1 cellular context compared by ENCODE assay signal in genomic region chr20:3203315-3204123, GRCh38.
TF ChIP-seq lines count a peak whose summit lies in the region.

No MANE protein-coding gene starts in this region.

TF ChIP-seq in HepG2, 621 proteins besides CTCF, POLR2A, EP300 and RAD21 (continued from another document and continues in another):
- no peak for TF ChIP-seq ZNF407 (CRISPR knock-in tag; IDR thresholded peaks at IDR 0.05; ENCODE audit: not compliant biosample characterization)
- no peak for TF ChIP-seq ZNF563 (CRISPR knock-in tag; IDR thresholded peaks at IDR 0.05)
- TF ChIP-seq ZNF460 (CRISPR knock-in tag; IDR thresholded peaks at IDR 0.05; ENCODE audit: borderline replicate concordance) = no peak
- no peak for TF ChIP-seq SMARCC2 (IDR thresholded peaks at IDR 0.05)
- no peak for TF ChIP-seq FOXO4 (CRISPR knock-in tag; conservative IDR thresholded peaks at IDR 0.05)
- no peak for TF ChIP-seq TP53 (CRISPR knock-in tag; conservative IDR thresholded peaks at IDR 0.05)
- TF ChIP-seq ARHGAP35 (CRISPR knock-in tag; IDR thresholded peaks at IDR 0.05; ENCODE audit: borderline replicate concordance) = no peak
- no peak for TF ChIP-seq ZNF232 (CRISPR knock-in tag; IDR thresholded peaks at IDR 0.05; ENCODE audit: borderline replicate concordance)
- TF ChIP-seq REST (IDR thresholded peaks at IDR 0.05; ENCODE audit: borderline replicate concordance in 1 of 2, low read depth in 1 of 2, low read length in 2 of 2) = no peak
- TF ChIP-seq ZNF83 (CRISPR knock-in tag; IDR thresholded peaks at IDR 0.05; ENCODE audit: borderline replicate concordance) = 0 out of 2 replicates have a peak, but pooled peaks have one; percentile 22
- TF ChIP-seq SPEN (CRISPR knock-in tag; IDR thresholded peaks at IDR 0.05; ENCODE audit: low read depth) = peak; percentile 81
- peak; percentile 69 for TF ChIP-seq ZNF781 (CRISPR knock-in tag; IDR thresholded peaks at IDR 0.05; ENCODE audit: borderline replicate concordance, not compliant biosample characterization)
- peak; percentile 17; the same call in 1 of the 2 replicates for TF ChIP-seq ZSCAN29 (CRISPR knock-in tag; conservative IDR thresholded peaks at IDR 0.05)
- TF ChIP-seq ZNF230 (CRISPR knock-in tag; IDR thresholded peaks at IDR 0.05) = no peak
- TF ChIP-seq CENPX (CRISPR knock-in tag; IDR thresholded peaks at IDR 0.05) = no peak
- TF ChIP-seq RFX1 (IDR thresholded peaks at IDR 0.05) = no peak
- no peak for TF ChIP-seq ZEB1 (IDR thresholded peaks at IDR 0.05; ENCODE audit: insufficient replicate concordance, low read depth)
- TF ChIP-seq ZNF292 (CRISPR knock-in tag; IDR thresholded peaks at IDR 0.05; ENCODE audit: borderline replicate concordance, low read depth) = no peak; the same call in 1 of the 2 replicates
- no peak for TF ChIP-seq MXD3 (CRISPR knock-in tag; IDR thresholded peaks at IDR 0.05)
- TF ChIP-seq KDM4B (CRISPR knock-in tag; IDR thresholded peaks at IDR 0.05) = peak; percentile 80; the same call in 1 of the 2 replicates
- TF ChIP-seq SP2 (CRISPR knock-in tag; IDR thresholded peaks at IDR 0.05) = no peak
- TF ChIP-seq ZNF383 (CRISPR knock-in tag; IDR thresholded peaks at IDR 0.05; ENCODE audit: borderline replicate concordance) = no peak
- TF ChIP-seq ZBTB42 (CRISPR knock-in tag; IDR thresholded peaks at IDR 0.05) = no peak
- TF ChIP-seq ZNF160 (CRISPR knock-in tag; IDR thresholded peaks at IDR 0.05) = no peak
- no peak for TF ChIP-seq IRX3 (CRISPR knock-in tag; IDR thresholded peaks at IDR 0.05; ENCODE audit: borderline replicate concordance, low read depth)
- no peak; the same call in 1 of the 2 replicates for TF ChIP-seq ZNF740 (CRISPR knock-in tag; IDR thresholded peaks at IDR 0.05)
- TF ChIP-seq BCL3 (CRISPR knock-in tag; IDR thresholded peaks at IDR 0.05) = no peak; the same call in 1 of the 2 replicates
- peak; percentile 35; the same call in 1 of the 2 replicates for TF ChIP-seq GPN1 (CRISPR knock-in tag; IDR thresholded peaks at IDR 0.05; ENCODE audit: borderline replicate concordance)
- no peak for TF ChIP-seq ZNF660 (CRISPR knock-in tag; IDR thresholded peaks at IDR 0.05; ENCODE audit: borderline replicate concordance, low read depth)
- TF ChIP-seq PITX1 (CRISPR knock-in tag; IDR thresholded peaks at IDR 0.05) = peak; percentile 31; the same call in 1 of the 2 replicates
- no peak for TF ChIP-seq ISX (CRISPR knock-in tag; conservative IDR thresholded peaks at IDR 0.05)
- TF ChIP-seq ZNF326 (CRISPR knock-in tag; IDR thresholded peaks at IDR 0.05; ENCODE audit: borderline replicate concordance) = no peak; the same call in 1 of the 2 replicates
- TF ChIP-seq MXD1 (CRISPR knock-in tag; IDR thresholded peaks at IDR 0.05) = 0 out of 2 replicates have a peak, but pooled peaks have one; percentile 66
- no peak for TF ChIP-seq SMC3 (IDR thresholded peaks at IDR 0.05; ENCODE audit: low read length)
- peak; percentile 82; the same call in 1 of the 2 replicates for TF ChIP-seq ZNF20 (CRISPR knock-in tag; IDR thresholded peaks at IDR 0.05)
- no peak for TF ChIP-seq RNF219 (CRISPR knock-in tag; IDR thresholded peaks at IDR 0.05)
- peak; percentile 86 for TF ChIP-seq BATF2 (CRISPR knock-in tag; IDR thresholded peaks at IDR 0.05)
- no peak for TF ChIP-seq SRSF1 (optimal IDR thresholded peaks at IDR 0.05; ENCODE audit: low read depth, low read length)
- TF ChIP-seq ZNF329 (CRISPR knock-in tag; IDR thresholded peaks at IDR 0.05; ENCODE audit: low read depth) = no peak
- TF ChIP-seq PCBP1 (IDR thresholded peaks at IDR 0.05; ENCODE audit: borderline replicate concordance, low read depth, low read length) = 0 out of 2 replicates have a peak, but pooled peaks have one; percentile 60
- TF ChIP-seq GTF2F1 (IDR thresholded peaks at IDR 0.05; ENCODE audit: low read length) = no peak
- TF ChIP-seq ZNF879 (CRISPR knock-in tag; IDR thresholded peaks at IDR 0.05) = no peak; the same call in 1 of the 2 replicates
- no peak; the same call in 1 of the 2 replicates for TF ChIP-seq IRF9 (CRISPR knock-in tag; IDR thresholded peaks at IDR 0.05; ENCODE audit: borderline replicate concordance)
- TF ChIP-seq ZSCAN20 (CRISPR knock-in tag; IDR thresholded peaks at IDR 0.05; ENCODE audit: borderline replicate concordance) = no peak; the same call in 1 of the 2 replicates
- TF ChIP-seq ZNF883 (CRISPR knock-in tag; IDR thresholded peaks at IDR 0.05; ENCODE audit: not compliant biosample characterization) = no peak
